In genomic region chr9:98916660-98917059, GRCh38 we compare ENCODE assay signal across 15 cellular contexts. TPM values are rescaled to one million over a fixed set of nuclear protein-coding genes. Genes with fewer than 3 reads are reported as not detected.
A peak's percentile ranks its signal among the peaks of the same experiment; 100 is the strongest.
DNase-seq lines count a peak whose midpoint lies in the region; ATAC-seq, FAIRE-seq and TF ChIP-seq lines count a peak whose summit lies in the region.
"Had no signal": no experiment of that assay in that cellular context is flagged by ENCODE, and none has a peak within 500 bp of the region (broad histone marks: within the 10 kb centered on the region; RNA-seq: fewer than 3 reads in every experiment).

No MANE protein-coding gene starts in this region.

- CTCF ChIA-PET in HepG2 (lab: Yijun Ruan, JAX; ENCODE audit: low intra/inter-chr PET ratio, low total read pairs): no interaction called here

- no TSS peak for BruUV-seq in HepG2 (replicated peaks; lab: Mats Ljungman, UMichigan)

- H3K27me3 ChIP-seq in HepG2 (ENCODE audit: control insufficient read depth in 1 of 2, insufficient read depth in 2 of 2, low read length in 2 of 2) (peaks cover 0 to 5% of the 10 kb centered on the region in 2 experiments; a peak in 3 of 5 replicates), right lobe of liver (no peaks in the 10 kb centered on the region), aorta (ENCODE audit: control insufficient read depth in 1 of 2, insufficient read depth in 2 of 2, low read length in 1 of 2) (no peaks in the 10 kb centered on the region), dorsolateral prefrontal cortex (peaks cover 0 to 6% (median 0%) of the 10 kb centered on the region in 45 donors)
- H3K27me3 ChIP-seq: esophagus squamous epithelium had no signal

- POLR2A ChIA-PET in HepG2 (lab: Yijun Ruan, JAX): no interaction called here

- no peak overlapping the region for H2AFZ ChIP-seq in HepG2 (ENCODE audit: low read length)

- intact Hi-C loops in HepG2 (cut with micrococcal nuclease; ENCODE audit: unreplicated experiment): no loop called here
- intact Hi-C loops in right lobe of liver (cut with DNase I): no loop called here
- intact Hi-C loops in Right ventricle myocardium superior (cut with DNase I): no loop called here
- intact Hi-C loops in aorta (cut with DNase I): no loop called here
- intact Hi-C loops in dorsolateral prefrontal cortex (cut with DNase I): no loop called here

- TF ChIP-seq POLR2A in HepG2 (IDR thresholded peaks at IDR 0.05; ENCODE audit: insufficient read depth in 1 of 2, low read depth in 2 of 2, low read length in 2 of 2) (no peak), right lobe of liver (IDR thresholded peaks at IDR 0.05) (no peak)

- H3K36me3 ChIP-seq in HepG2 (replicated peaks in 1 of 2; ENCODE audit: control insufficient read depth in 1 of 2, insufficient read depth in 2 of 2, low read length in 2 of 2): no peaks in the 10 kb centered on the region
- no peaks in the 10 kb centered on the region for H3K36me3 ChIP-seq in right lobe of liver
- no peaks in the 10 kb centered on the region for H3K36me3 ChIP-seq in aorta (ENCODE audit: control insufficient read depth in 1 of 2, insufficient read depth in 2 of 2, low read length in 1 of 2)
- H3K36me3 ChIP-seq: esophagus squamous epithelium had no signal

- no peak overlapping the region for H3K4me2 ChIP-seq in HepG2 (ENCODE audit: low read depth, low read length)
- H3K4me2 ChIP-seq: A549 had no signal

- TF ChIP-seq CTCF in HepG2 (CRISPR knock-in tag; IDR thresholded peaks at IDR 0.05) (no peak), right lobe of liver (IDR thresholded peaks at IDR 0.05) (no peak), dorsolateral prefrontal cortex (IDR thresholded peaks at IDR 0.05 in 54 of 56, conservative IDR thresholded peaks at IDR 0.05 in 2 of 56; ENCODE audit: low read depth in 1 of 56, partially characterized antibody in 56 of 56) (no peak)

- H4K20me1 ChIP-seq in HepG2 (ENCODE audit: insufficient read depth, low read length): no peaks in the 10 kb centered on the region

- H3K4me1 ChIP-seq in HepG2 (ENCODE audit: insufficient read depth, low read length) (no peaks in the 10 kb centered on the region), right lobe of liver (no peaks in the 10 kb centered on the region), aorta (ENCODE audit: control insufficient read depth in 1 of 2, insufficient read depth in 2 of 2, low read length in 2 of 2) (no peaks in the 10 kb centered on the region)
- H3K4me1 ChIP-seq: A549 had no signal

- in situ Hi-C loops in HepG2 (cut with HindIII; ENCODE audit: extremely low pct_ligation_motif_present, low pct_unique_long_range_greater_than_20kb): no loop called here

- H3K79me2 ChIP-seq in HepG2 (ENCODE audit: insufficient read depth, low read length): no peaks in the 10 kb centered on the region

- no peak for FAIRE-seq in HepG2 (lab: Jason Lieb, UNC)
- FAIRE-seq: A549, colon, urothelium cell line had no signal

- no peak overlapping the region for H3K9ac ChIP-seq in HepG2 (ENCODE audit: insufficient read depth, low read depth, low read length)

- no peak overlapping the region for H3K27ac ChIP-seq in HepG2 (ENCODE audit: extremely low read length, insufficient read depth, low read length)
- H3K27ac ChIP-seq in right lobe of liver: no peak overlapping the region
- H3K27ac ChIP-seq in aorta (ENCODE audit: low read depth in 1 of 2, low read length in 2 of 2): no peak overlapping the region
- H3K27ac ChIP-seq in dorsolateral prefrontal cortex: no peak overlapping the region
- H3K27ac ChIP-seq: A549 had no signal

- ATAC-seq in HepG2 (peak; percentile 83), right lobe of liver (no peak), Right ventricle myocardium superior (ENCODE audit: poor library complexity) (peak; percentile 84), aorta (ENCODE audit: low FRiP score) (peak; percentile 14)
- ATAC-seq: A549, T-cell had no signal

- H3K9me3 ChIP-seq in HepG2 (ENCODE audit: low read length) (no peaks in the 10 kb centered on the region), right lobe of liver (no peaks in the 10 kb centered on the region), aorta (ENCODE audit: control insufficient read depth, low read length) (no peaks in the 10 kb centered on the region)
- H3K9me3 ChIP-seq: A549, esophagus squamous epithelium had no signal

- no peak for DNase-seq in HepG2 (ENCODE audit: low spot score)
- DNase-seq in right lobe of liver: no peak
- DNase-seq in Right ventricle myocardium superior: peak; percentile 81
- peak; percentile 89 for DNase-seq in myocyte (ENCODE audit: low read depth)
- peak in 1 of 2 donors; percentile 56 for DNase-seq in aorta
- DNase-seq in DMS53 treated with DMSO at 0.1 percent for 48 hours (lab: John Stamatoyannopoulos, UW; ENCODE audit: unreplicated experiment): no peak
- DNase-seq in superior temporal gyrus (ENCODE audit: extremely low spot score): no peak
- DNase-seq in dorsolateral prefrontal cortex: no peak
- DNase-seq: activated CD4-positive, alpha-beta T cell treated with anti-CD3 and anti-CD28 coated beads, Interleukin-2, amount 50 U/mL, for 48 hours; esophagus squamous epithelium; OCI-M1; T-cell had no signal

- WGBS in HepG2 (ENCODE audit: low lambda C conversion rate): 3% methylated on average over 2 of the region's 9 CpGs
- 44% methylated on average over 2 of the region's 9 CpGs for WGBS in right lobe of liver (ENCODE audit: insufficient coverage, low coverage, low lambda C conversion rate, missing lambda C conversion rate)
- 77 to 82% methylated on average over 9 of the region's 9 CpGs for WGBS in aorta, 2 donors

- TF ChIP-seq RAD21 in HepG2 (CRISPR knock-in tag; IDR thresholded peaks at IDR 0.05): no peak

- TF ChIP-seq EP300 in HepG2 (IDR thresholded peaks at IDR 0.05; ENCODE audit: low read depth in 2 of 2, low read length in 2 of 2) (no peak), HepG2 (CRISPR knock-in tag; IDR thresholded peaks at IDR 0.05; ENCODE audit: borderline replicate concordance) (no peak)

- H3K4me3 ChIP-seq in HepG2 (replicated peaks in 1 of 3; ENCODE audit: insufficient read depth in 1 of 3, low read depth in 2 of 3, low read length in 3 of 3) (no peak overlapping the region), right lobe of liver (no peak overlapping the region), aorta (ENCODE audit: low read length in 2 of 2) (no peak overlapping the region), dorsolateral prefrontal cortex (no peak overlapping the region)
- H3K4me3 ChIP-seq: A549, esophagus squamous epithelium had no signal

TF ChIP-seq in HepG2, 621 proteins besides CTCF, POLR2A, EP300 and RAD21 (continues in another document):
- TF ChIP-seq SNAI1 (CRISPR knock-in tag; IDR thresholded peaks at IDR 0.05; ENCODE audit: borderline replicate concordance): no peak
- no peak for TF ChIP-seq HOXA7 (CRISPR knock-in tag; IDR thresholded peaks at IDR 0.05)
- TF ChIP-seq ZNF337 (CRISPR knock-in tag; IDR thresholded peaks at IDR 0.05; ENCODE audit: borderline replicate concordance, low read depth): no peak

RNA-seq across cellular contexts. Expression of gene COL15A1, which starts 27.0 kb away (rescaled TPM):
- total RNA-seq in HepG2 (2016; rRNA removed; fragmentation: Illumina TruSeq; extraction: Trizol) (not detected in 2 replicates), right lobe of liver (under 1 TPM in 4 of 6 experiments, not detected in 2; 0.07 to 0.58 (median 0.11) TPM), Right ventricle myocardium superior (55.9 TPM), myocyte (5.0 and 7.0 TPM in 2 replicates), aorta (100 to 1,000 TPM in 1 of 2 donors, 10 to 100 TPM in 1; 53.3 to 126 TPM), dorsolateral prefrontal cortex (1 to 10 TPM in 83 of 120 experiments, under 1 TPM in 37; 0.33 to 5.0 (median 1.3) TPM)
- not detected in 2 replicates for total RNA-seq in HepG2 (2016; cell fraction: cytosol; rRNA removed; fragmentation: Illumina TruSeq; extraction: Trizol; ENCODE audit: low read depth)
- not detected in 2 replicates for total RNA-seq in HepG2 (2016; cell fraction: insoluble cytoplasmic fraction; rRNA removed; fragmentation: Illumina TruSeq; extraction: Trizol)
- not detected in 2 replicates for total RNA-seq in HepG2 (2016; cell fraction: membrane; rRNA removed; fragmentation: Illumina TruSeq; extraction: Trizol)
- total RNA-seq in HepG2 (2016; cell fraction: nucleus; rRNA removed; fragmentation: Illumina TruSeq; extraction: Trizol): not detected in 2 replicates
- polyA plus RNA-seq in HepG2 (2011; rRNA removed) (not detected in 2 replicates), aorta (10 to 100 TPM in 1 of 2 donors, 1 to 10 TPM in 1; 6.3 to 19.6 TPM)
- not detected in 2 replicates for polyA plus RNA-seq in HepG2 (2011; cell fraction: cytosol; rRNA removed)
- not detected in 2 replicates for polyA plus RNA-seq in HepG2 (2011; cell fraction: nucleus; rRNA removed)
- polyA plus RNA-seq in HepG2 (2012): not detected in 2 replicates
- polyA plus RNA-seq in HepG2 (2016; cell fraction: cytosol; fragmentation: Illumina TruSeq; extraction: Trizol; ENCODE audit: low read depth): not detected in 2 replicates
- not detected in 2 replicates for polyA plus RNA-seq in HepG2 (2016; cell fraction: insoluble cytoplasmic fraction; fragmentation: Illumina TruSeq; extraction: Trizol; ENCODE audit: low read depth)
- polyA plus RNA-seq in HepG2 (2016; cell fraction: membrane; fragmentation: Illumina TruSeq; extraction: Trizol; ENCODE audit: low read depth): not detected in 2 replicates
- not detected in 2 replicates for polyA plus RNA-seq in HepG2 (2016; cell fraction: nucleus; fragmentation: Illumina TruSeq; extraction: Trizol; ENCODE audit: insufficient read depth, low read depth)
- 2.3 TPM in 1 of 2 replicates, not detected in the other for polyA minus RNA-seq in HepG2 (2011; rRNA and poly(A)+ RNA removed; ENCODE audit: low replicate concordance)
- not detected in 2 replicates for polyA minus RNA-seq in HepG2 (2011; cell fraction: cytosol; rRNA and poly(A)+ RNA removed)
- polyA minus RNA-seq in HepG2 (2011; cell fraction: nucleus; rRNA and poly(A)+ RNA removed): not detected in 2 replicates
- polyA plus RNA-seq in myocyte (2012): 181 TPM

Comparison
In these comparisons a context has a peak if more than half of its experiments do, and no peak if none do; other contexts are left out.
1. ATAC-seq: peak in HepG2 (single experiment), Right ventricle myocardium superior (single experiment) and aorta (single experiment); none in right lobe of liver (0 of 4).
2. DNase-seq: peak in Right ventricle myocardium superior (single experiment) and myocyte (single experiment); none in HepG2 (single experiment), right lobe of liver (0 of 3), DMS53 treated with DMSO at 0.1 percent for 48 hours (single experiment), superior temporal gyrus (single experiment) and dorsolateral prefrontal cortex (0 of 10).